Comparison of ENCODE assay signal across 19 cellular contexts in genomic region chr9:113687107-113687679, GRCh38.
DNase-seq lines count a peak whose midpoint lies in the region; ATAC-seq and TF ChIP-seq lines count a peak whose summit lies in the region.
"Had no signal": no experiment of that assay in that cellular context is flagged by ENCODE, and none has a peak within 500 bp of the region (broad histone marks: within the 10 kb centered on the region; RNA-seq: fewer than 3 reads in every experiment).

No MANE protein-coding gene starts in this region.

- H3K27ac ChIP-seq in HUES64 (ENCODE audit: low read depth, low read length): no peak overlapping the region
- no peak overlapping the region for H3K27ac ChIP-seq in ectodermal cell (ENCODE audit: insufficient read depth, low read depth, low read length, poor library complexity, severe bottlenecking)
- H3K27ac ChIP-seq in mesenchymal stem cell (ENCODE audit: low read length, poor library complexity, severe bottlenecking): no peak overlapping the region
- H3K27ac ChIP-seq in thoracic aorta: no peak overlapping the region
- no peak overlapping the region for H3K27ac ChIP-seq in RWPE1
- H3K27ac ChIP-seq: body of pancreas, left lung, Peyer's patch, psoas muscle, testis had no signal

- H3K4me3 ChIP-seq in HUES64 (ENCODE audit: low read length) (peak overlapping the region; percentile 48), ectodermal cell (ENCODE audit: insufficient read depth, low read depth, low read length) (peak overlapping the region; percentile 11), mesenchymal stem cell (ENCODE audit: insufficient read depth in 1 of 2, low read depth in 1 of 2, low read length in 2 of 2) (no peak overlapping the region), thoracic aorta (peak overlapping the region; percentile 40)
- H3K4me3 ChIP-seq: body of pancreas, left lung, psoas muscle had no signal

- H3K4me1 ChIP-seq in HUES64 (ENCODE audit: insufficient read depth, low read length) (0 out of 2 replicates have a peak, but pooled peaks cover 3% of the 10 kb centered on the region), ectodermal cell (ENCODE audit: control insufficient read depth, insufficient read depth, low read length) (peaks cover 10% of the 10 kb centered on the region), mesenchymal stem cell (ENCODE audit: control insufficient read depth, insufficient read depth, low read depth, low read length) (peaks cover 11% of the 10 kb centered on the region), thoracic aorta (ENCODE audit: control insufficient read depth in 1 of 2, low read depth in 2 of 2) (peaks cover 0 to 12% of the 10 kb centered on the region in 2 donors)
- H3K4me1 ChIP-seq: psoas muscle had no signal

- no peak overlapping the region for H2BK5ac ChIP-seq in mesenchymal stem cell (ENCODE audit: low read depth, low read length, poor library complexity, severe bottlenecking)

- no peak overlapping the region for H4K91ac ChIP-seq in mesenchymal stem cell (ENCODE audit: low read length)

- no peak overlapping the region for H2AFZ ChIP-seq in mesenchymal stem cell (ENCODE audit: low read depth, low read length)

- 17% methylated on average over 4 of the region's 4 CpGs for WGBS in HUES64
- WGBS in ectodermal cell, 2 experiments: 25 to 34% methylated on average over 4 of the region's 4 CpGs
- WGBS in mesenchymal stem cell: 24% methylated on average over 4 of the region's 4 CpGs

- TF ChIP-seq CTCF in thoracic aorta (IDR thresholded peaks at IDR 0.05) (no peak), RWPE1 (conservative IDR thresholded peaks at IDR 0.05; ENCODE audit: low read depth) (no peak)

- no peak overlapping the region for H2BK120ac ChIP-seq in mesenchymal stem cell (ENCODE audit: low read depth, low read length)

- H3K79me1 ChIP-seq in mesenchymal stem cell (replicated peaks; ENCODE audit: low read length, poor library complexity, severe bottlenecking): no peaks in the 10 kb centered on the region

- H3K36me3 ChIP-seq in HUES64 (ENCODE audit: insufficient read depth, low read length): no peaks in the 10 kb centered on the region
- H3K36me3 ChIP-seq in ectodermal cell (ENCODE audit: control insufficient read depth, insufficient read depth, low read length): no peaks in the 10 kb centered on the region
- H3K36me3 ChIP-seq in mesenchymal stem cell (ENCODE audit: control insufficient read depth in 1 of 2, insufficient read depth in 2 of 2, low read depth in 1 of 2, low read length in 2 of 2): no peaks in the 10 kb centered on the region
- no peaks in the 10 kb centered on the region for H3K36me3 ChIP-seq in thoracic aorta
- H3K36me3 ChIP-seq: left lung, Peyer's patch had no signal

- ATAC-seq in thoracic aorta (ENCODE audit: insufficient number of reproducible peaks, low FRiP score, low read depth): no peak
- ATAC-seq in HG03342 (IDR thresholded peaks at IDR 0.05; ENCODE audit: unreplicated experiment): no peak
- ATAC-seq: effector memory CD8-positive, alpha-beta T cell; psoas muscle; stimulated activated memory B cell treated with anti-CD40 and anti-IgM and Interleukin-4, amounts not matched to agents 10 μg/mL and 1 μg/mL and 100 μg/mL, for 72 hours had no signal

- DNase-seq in mesenchymal stem cell (no peak), thoracic aorta (ENCODE audit: low spot score) (no peak), NCI-H2171 treated with DMSO at 0.1 percent for 48 hours (lab: John Stamatoyannopoulos, UW) (no peak), RWPE1 (ENCODE audit: low spot score) (no peak)
- DNase-seq: activated CD4-positive, alpha-beta T cell treated with anti-CD3 and anti-CD28 coated beads, Interleukin-2, amount 50 U/mL, for 1 hour; activated naive CD8-positive, alpha-beta T cell treated with anti-CD3 and anti-CD28 coated beads, Interleukin-2, amount 10 ng/mL, durations not matched to agents 7 days and 5 days; CD8-positive, alpha-beta memory T cell; effector memory CD8-positive, alpha-beta T cell; left lung; NCI-H2107; NCI-H510A treated with DMSO at 0.1 percent for 48 hours; Peyer's patch; psoas muscle; testis had no signal

- no peak overlapping the region for H3K4ac ChIP-seq in mesenchymal stem cell (ENCODE audit: low read depth in 1 of 2, low read length in 2 of 2)

- no peak overlapping the region for H2BK15ac ChIP-seq in mesenchymal stem cell (ENCODE audit: low read depth, poor library complexity, severe bottlenecking)

- CTCF ChIA-PET in RWPE1 (lab: Yijun Ruan, JAX): no interaction called here

- H3K14ac ChIP-seq in mesenchymal stem cell (ENCODE audit: low read length in 2 of 2): peak overlapping the region in 1 of 2 experiments; percentile 14

- H3K4me2 ChIP-seq in mesenchymal stem cell (ENCODE audit: low read length, poor library complexity, severe bottlenecking): peak overlapping the region; percentile 57

- H2AK5ac ChIP-seq in mesenchymal stem cell (ENCODE audit: low read length, severe bottlenecking): no peak overlapping the region

- peak overlapping the region in 1 of 2 experiments; percentile 84 for H3K23ac ChIP-seq in mesenchymal stem cell (ENCODE audit: low read length in 2 of 2)

- POLR2A ChIA-PET in RWPE1 (lab: Yijun Ruan, JAX; ENCODE audit: low non-redundant PET): interaction anchor here (0.5 kb wide), 1 partner anchor 317 kb away, joined by 6 read pairs; no protein-coding TSS in a partner anchor

- H3K18ac ChIP-seq in mesenchymal stem cell (ENCODE audit: low read depth in 1 of 2, low read length in 2 of 2): no peak overlapping the region

- no peak overlapping the region for H4K8ac ChIP-seq in mesenchymal stem cell (ENCODE audit: low read length)

- H3K9ac ChIP-seq in HUES64 (ENCODE audit: low read depth, low read length) (no peak overlapping the region), mesenchymal stem cell (ENCODE audit: low read length) (peak overlapping the region; percentile 59)

- H3K9me3 ChIP-seq in HUES64 (ENCODE audit: insufficient read depth, low read depth, low read length) (no peaks in the 10 kb centered on the region), ectodermal cell (ENCODE audit: control insufficient read depth, low read length) (no peaks in the 10 kb centered on the region), mesenchymal stem cell (ENCODE audit: control insufficient read depth, low read length) (no peaks in the 10 kb centered on the region), thoracic aorta (no peaks in the 10 kb centered on the region)
- H3K9me3 ChIP-seq: body of pancreas, left lung, Peyer's patch, psoas muscle, testis had no signal

- H3K27me3 ChIP-seq in HUES64 (ENCODE audit: insufficient read depth, low read length) (peaks cover 57% of the 10 kb centered on the region), ectodermal cell (ENCODE audit: control insufficient read depth, insufficient read depth, low read length, poor library complexity, severe bottlenecking) (peaks cover 44% of the 10 kb centered on the region), mesenchymal stem cell (ENCODE audit: control insufficient read depth in 1 of 2, insufficient read depth in 1 of 2, low read length in 2 of 2) (peaks cover 38 to 48% of the 10 kb centered on the region in 2 experiments), thoracic aorta (replicated peaks; ENCODE audit: insufficient read depth) (no peaks in the 10 kb centered on the region)
- H3K27me3 ChIP-seq: body of pancreas, testis had no signal

- H2BK12ac ChIP-seq in mesenchymal stem cell (ENCODE audit: low read length in 2 of 2): no peak overlapping the region

Comparison
In these comparisons a context has a peak if more than half of its experiments do, and no peak if none do; other contexts are left out.
1. H3K4me3 ChIP-seq: peak in HUES64 (single experiment), ectodermal cell (single experiment) and thoracic aorta (single experiment); none in mesenchymal stem cell (0 of 2).